In genomic region chr5:692530-693041, GRCh38 we compare ENCODE assay signal across 8 cellular contexts. TPM values are rescaled to one million over a fixed set of nuclear protein-coding genes. Genes with fewer than 3 reads are reported as not detected.
DNase-seq lines count a peak whose midpoint lies in the region; ATAC-seq and TF ChIP-seq lines count a peak whose summit lies in the region.
"Not testable (repeated sequence)": the region's sequence is repeated elsewhere in the genome, so short reads cannot be mapped to it uniquely, and the experiment has no call there.

No MANE protein-coding gene starts in this region.

- H3K4me3 ChIP-seq in GM23248 = peak overlapping the region; percentile 5; the same call in 1 of the 2 replicates
- H3K4me3 ChIP-seq in HUES48 (ENCODE audit: low read depth, low read length) = peak overlapping the region; percentile 50
- peak overlapping the region; percentile 29 for H3K4me3 ChIP-seq in ectodermal cell (ENCODE audit: insufficient read depth, low read depth, low read length)
- H3K4me3 ChIP-seq in kidney epithelial cell (ENCODE audit: low read depth, low read length) = peak overlapping the region; percentile 32
- peak overlapping the region; percentile 49 for H3K4me3 ChIP-seq in parathyroid adenoma (ENCODE audit: low read depth, low read length)
- peak overlapping the region; percentile 68 for H3K4me3 ChIP-seq in urinary bladder (ENCODE audit: low read depth, low read length)

- H3K27me3 Mint-ChIP-seq in activated CD8-positive, alpha-beta T cell treated with anti-CD3 and anti-CD28 coated beads for 36 hours = not testable (repeated sequence)

- intact Hi-C loops in activated CD8-positive, alpha-beta T cell treated with anti-CD3 and anti-CD28 coated beads for 36 hours (cut with micrococcal nuclease) = not testable (repeated sequence)

- H3K4me1 ChIP-seq in GM23248 (ENCODE audit: insufficient read depth); HUES48 (ENCODE audit: control insufficient read depth, insufficient read depth, low read length); ectodermal cell (ENCODE audit: control insufficient read depth, insufficient read depth, low read length); parathyroid adenoma; urinary bladder (ENCODE audit: insufficient read depth): not testable (repeated sequence)

- H3K4me2 ChIP-seq in GM23248 (ENCODE audit: unreplicated experiment) = peak overlapping the region; percentile 28
- H3K4me2 ChIP-seq in parathyroid adenoma (ENCODE audit: low read length) = peak overlapping the region; percentile 75

- in situ Hi-C loops in GM23248 (cut with MboI) = not testable (repeated sequence)

- H3K9me3 Mint-ChIP-seq in activated CD8-positive, alpha-beta T cell treated with anti-CD3 and anti-CD28 coated beads for 36 hours = not testable (repeated sequence)

- H3K4me3 Mint-ChIP-seq in activated CD8-positive, alpha-beta T cell treated with anti-CD3 and anti-CD28 coated beads for 36 hours = not testable (repeated sequence)

- H3K9me2 ChIP-seq in GM23248 (ENCODE audit: insufficient read depth) = not testable (repeated sequence)

- not testable (repeated sequence) for H3K9me3 ChIP-seq in GM23248 (ENCODE audit: low read depth); HUES48 (ENCODE audit: control insufficient read depth, insufficient read depth, low read length); ectodermal cell (ENCODE audit: control insufficient read depth, low read length); parathyroid adenoma (ENCODE audit: control insufficient read depth, low read length)

- ATAC-seq in activated CD8-positive, alpha-beta T cell treated with anti-CD3 and anti-CD28 coated beads for 36 hours = peak; percentile 3

- H3K4me1 Mint-ChIP-seq in activated CD8-positive, alpha-beta T cell treated with anti-CD3 and anti-CD28 coated beads for 36 hours (ENCODE audit: low read depth) = not testable (repeated sequence)

- DNase-seq in GM10248 (ENCODE audit: extremely low spot score) = peak; percentile 19
- not testable (repeated sequence) for DNase-seq in GM23248; activated CD8-positive, alpha-beta T cell treated with anti-CD3 and anti-CD28 coated beads for 36 hours; kidney epithelial cell (ENCODE audit: low read depth)

- not testable (repeated sequence) for TF ChIP-seq CTCF in GM10248 (IDR thresholded peaks at IDR 0.05; ENCODE audit: control extremely low read depth, extremely low read depth, low read depth, missing control alignments); activated CD8-positive, alpha-beta T cell treated with anti-CD3 and anti-CD28 coated beads for 36 hours (IDR thresholded peaks at IDR 0.05); kidney epithelial cell (IDR thresholded peaks at IDR 0.05; ENCODE audit: insufficient read depth, low read length, poor library complexity, severe bottlenecking); parathyroid adenoma (IDR thresholded peaks at IDR 0.05)

- POLR2A ChIA-PET in GM10248 (lab: Yijun Ruan, JAX); activated CD8-positive, alpha-beta T cell treated with anti-CD3 and anti-CD28 coated beads for 36 hours (lab: Charles Lee): not testable (repeated sequence)

- H2AFZ ChIP-seq in GM23248 = not testable (repeated sequence)
- H2AFZ ChIP-seq in parathyroid adenoma = peak overlapping the region; percentile 54

- not testable (repeated sequence) for H3K27ac Mint-ChIP-seq in activated CD8-positive, alpha-beta T cell treated with anti-CD3 and anti-CD28 coated beads for 36 hours

- CTCF ChIA-PET in GM10248 (lab: Yijun Ruan, JAX); activated CD8-positive, alpha-beta T cell treated with anti-CD3 and anti-CD28 coated beads for 36 hours (lab: Charles Lee): not testable (repeated sequence)

- WGBS in GM23248 (ENCODE audit: low coverage in 1 of 2, low lambda C conversion rate in 2 of 2, missing lambda C conversion rate in 2 of 2), 2 experiments = 0 to 1% methylated on average over 20 to 36 of the region's 41 CpGs
- 5 to 8% methylated on average over 40 to 41 of the region's 41 CpGs for WGBS in ectodermal cell, 2 experiments
- under 1% methylated on average over 41 of the region's 41 CpGs for WGBS in urinary bladder

- H3K79me2 ChIP-seq in GM23248 (ENCODE audit: insufficient read depth); parathyroid adenoma: not testable (repeated sequence)

- H3K27me3 ChIP-seq in GM23248 (replicated peaks; ENCODE audit: insufficient read depth); parathyroid adenoma (ENCODE audit: control insufficient read depth, insufficient read depth, low read length): not testable (repeated sequence)
- H3K27me3 ChIP-seq in HUES48 (ENCODE audit: control insufficient read depth, insufficient read depth, low read length) = peaks cover 17% of the 10 kb centered on the region
- peaks cover 27% of the 10 kb centered on the region for H3K27me3 ChIP-seq in ectodermal cell (ENCODE audit: control insufficient read depth, insufficient read depth, low read length, poor library complexity, severe bottlenecking)
- peaks cover 17% of the 10 kb centered on the region for H3K27me3 ChIP-seq in kidney epithelial cell (ENCODE audit: control insufficient read depth, insufficient read depth, low read length)

- not testable (repeated sequence) for H3K9ac ChIP-seq in GM23248; HUES48 (ENCODE audit: low read depth, low read length); parathyroid adenoma

- not testable (repeated sequence) for H3K36me3 Mint-ChIP-seq in activated CD8-positive, alpha-beta T cell treated with anti-CD3 and anti-CD28 coated beads for 36 hours (ENCODE audit: low read depth)

- not testable (repeated sequence) for H4K20me1 ChIP-seq in GM23248 (ENCODE audit: insufficient read depth)

- H3K27ac ChIP-seq in GM23248; HUES48 (ENCODE audit: low read depth, low read length); ectodermal cell (ENCODE audit: insufficient read depth, low read depth, low read length, poor library complexity, severe bottlenecking); parathyroid adenoma; urinary bladder (ENCODE audit: low read depth): not testable (repeated sequence)

- not testable (repeated sequence) for H3F3A ChIP-seq in GM23248 (ENCODE audit: insufficient read depth)

- not testable (repeated sequence) for H3K36me3 ChIP-seq in GM23248 (ENCODE audit: low read depth); HUES48 (ENCODE audit: control insufficient read depth, insufficient read depth, low read length); ectodermal cell (ENCODE audit: control insufficient read depth, insufficient read depth, low read length); kidney epithelial cell (ENCODE audit: control insufficient read depth, insufficient read depth, low read length); parathyroid adenoma (ENCODE audit: control insufficient read depth, insufficient read depth, low read length); urinary bladder (ENCODE audit: insufficient read depth)

RNA-seq across cellular contexts. Expression of gene TPPP, which starts 0.6 kb away (rescaled TPM):
- total RNA-seq in GM23248 (2014; rRNA removed; shearing (Covaris generic)) = 0.13 TPM in 1 of 2 replicates, not detected in the other
- not detected in 2 replicates for polyA plus RNA-seq in GM23248 (2016; fragmentation: Nextera tagmentation; extraction: Ambion mirVana)
- total RNA-seq in activated CD8-positive, alpha-beta T cell treated with anti-CD3 and anti-CD28 coated beads for 36 hours = under 1 TPM; 0.18 to 0.20 TPM
- 0.87 TPM for polyA plus RNA-seq in ectodermal cell (2013, experiment 1 of 4)
- 0.85 TPM for polyA plus RNA-seq in ectodermal cell (2013, experiment 2 of 4)
- polyA plus RNA-seq in ectodermal cell (2013, experiment 3 of 4) = 0.75 TPM
- 0.89 TPM for polyA plus RNA-seq in ectodermal cell (2013, experiment 4 of 4)
- 1.9 and 2.5 TPM in 2 replicates for total RNA-seq in kidney epithelial cell
- 4.1 TPM for total RNA-seq in urinary bladder
- polyA plus RNA-seq in urinary bladder = 17.5 TPM

Comparison
In these comparisons a context has a peak if more than half of its experiments do, and no peak if none do; other contexts are left out.
1. H3K4me3 ChIP-seq: peak in every context shown above with its lines; median percentile 68 in urinary bladder; 50 in HUES48; 49 in parathyroid adenoma; 32 in kidney epithelial cell; 29 in ectodermal cell; 5 in GM23248.